Comparison of ENCODE assay signal across 24 cellular contexts in genomic region chr4:8841678-8842268, GRCh38. TPM values are rescaled to one million over a fixed set of nuclear protein-coding genes. Genes with fewer than 3 reads are reported as not detected.
"Had no signal": no experiment of that assay in that cellular context is flagged by ENCODE, and none has a peak within 500 bp of the region (broad histone marks: within the 10 kb centered on the region; RNA-seq: fewer than 3 reads in every experiment).

No MANE protein-coding gene starts in this region.

- H3K4me1 ChIP-seq: colonic mucosa, psoas muscle, upper lobe of left lung, vagina had no signal

- H3K4me3 Mint-ChIP-seq: naive thymus-derived CD4-positive, alpha-beta T cell; nephron progenitor cell had no signal

- H3K9me3 ChIP-seq: colonic mucosa, neutrophil, vagina had no signal

- H3K4me3 ChIP-seq: colonic mucosa, lung, psoas muscle, upper lobe of left lung, vagina had no signal

- H3K4me1 Mint-ChIP-seq: naive thymus-derived CD4-positive, alpha-beta T cell had no signal

- ATAC-seq: left colon; left ventricle myocardium superior; naive thymus-derived CD4-positive, alpha-beta T cell; psoas muscle; sciatic nerve had no signal

- H3K27ac ChIP-seq: colonic mucosa, neutrophil, psoas muscle, upper lobe of left lung, vagina had no signal

- H3K36me3 Mint-ChIP-seq: naive thymus-derived CD4-positive, alpha-beta T cell had no signal

- H3K36me3 ChIP-seq: colonic mucosa, neutrophil, upper lobe of left lung, vagina had no signal

- H3K27ac Mint-ChIP-seq: naive thymus-derived CD4-positive, alpha-beta T cell; nephron progenitor cell had no signal

- H3K27me3 ChIP-seq: colonic mucosa, upper lobe of left lung, vagina had no signal

- DNase-seq: colonic mucosa; effector CD8-positive, alpha-beta T cell; foreskin melanocyte; hippocampal formation; left ventricle myocardium superior; mesenchymal stem cell; nephron progenitor cell; stimulated activated CD4-positive, alpha-beta T cell treated with anti-CD3 and anti-CD28 coated beads, Interleukin-2, amount 100 ng/mL, for 24 hours; stimulated activated CD4-positive, alpha-beta T cell treated with anti-CD3 and anti-CD28 coated beads, Interleukin-4, amount 100 ng/mL, for 4 hours; stimulated activated naive CD4-positive, alpha-beta T cell had no signal

- H3K9me3 Mint-ChIP-seq: nephron progenitor cell had no signal

RNA-seq across cellular contexts. Expression of gene HMX1, which starts 29.9 kb away (rescaled TPM):
- total RNA-seq: colonic mucosa; dermis microvascular lymphatic vessel endothelial cell; kidney epithelial cell; left colon; left ventricle myocardium superior; lung; mononuclear cell; naive thymus-derived CD4-positive, alpha-beta T cell; osteoblast; psoas muscle; sciatic nerve; skeletal muscle tissue; upper lobe of left lung; vagina had no signal
- polyA plus RNA-seq: esophagus; lung; naive thymus-derived CD4-positive, alpha-beta T cell; psoas muscle had no signal
